ENCODE assay signal across 8 cellular contexts in the genomic region with DNA sequence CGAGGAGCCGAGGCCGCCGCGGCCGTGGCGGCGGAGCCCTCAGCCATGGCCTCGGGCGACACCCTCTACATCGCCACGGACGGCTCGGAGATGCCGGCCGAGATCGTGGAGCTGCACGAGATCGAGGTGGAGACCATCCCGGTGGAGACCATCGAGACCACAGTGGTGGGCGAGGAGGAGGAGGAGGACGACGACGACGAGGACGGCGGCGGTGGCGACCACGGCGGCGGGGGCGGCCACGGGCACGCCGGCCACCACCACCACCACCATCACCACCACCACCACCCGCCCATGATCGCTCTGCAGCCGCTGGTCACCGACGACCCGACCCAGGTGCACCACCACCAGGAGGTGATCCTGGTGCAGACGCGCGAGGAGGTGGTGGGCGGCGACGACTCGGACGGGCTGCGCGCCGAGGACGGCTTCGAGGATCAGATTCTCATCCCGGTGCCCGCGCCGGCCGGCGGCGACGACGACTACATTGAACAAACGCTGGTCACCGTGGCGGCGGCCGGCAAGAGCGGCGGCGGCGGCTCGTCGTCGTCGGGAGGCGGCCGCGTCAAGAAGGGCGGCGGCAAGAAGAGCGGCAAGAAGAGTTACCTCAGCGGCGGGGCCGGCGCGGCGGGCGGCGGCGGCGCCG. TPM values are rescaled to one million over a fixed set of nuclear protein-coding genes. Genes with fewer than 3 reads are reported as not detected.
DNase-seq lines count a peak whose midpoint lies in the region; ATAC-seq and TF ChIP-seq lines count a peak whose summit lies in the region.

No MANE protein-coding gene starts in this region.

- ATAC-seq in GM18498 (IDR thresholded peaks at IDR 0.05; ENCODE audit: unreplicated experiment) (peak; percentile 1), body of pancreas (no peak), left lung (no peak), GM18520 (IDR thresholded peaks at IDR 0.05; ENCODE audit: unreplicated experiment) (no peak), HG03108 (IDR thresholded peaks at IDR 0.05; ENCODE audit: unreplicated experiment) (no peak), HG03457 (IDR thresholded peaks at IDR 0.05; ENCODE audit: unreplicated experiment) (no peak)
- no peak for ATAC-seq in stimulated activated effector memory CD8-positive, alpha-beta T cell treated with anti-CD3 and anti-CD28 coated beads, Interleukin-12 subunit alpha, Interleukin-12 subunit beta, amount 100 ng/mL, for 72 hours

- H3K36me3 ChIP-seq in body of pancreas (replicated peaks in 1 of 2; ENCODE audit: insufficient read depth in 1 of 2, low read depth in 2 of 2), result no peaks in the 10 kb centered on the region
- H3K36me3 ChIP-seq in left lung, result no peaks in the 10 kb centered on the region

- DNase-seq in OCI-M1 (lab: John Stamatoyannopoulos, UW) (peak; percentile 37), body of pancreas (peak in 3 of 4 donors; percentile 25 to 43 (median 27)), left lung (peak; percentile 60 to 86)
- peak; percentile 15 to 64 for DNase-seq in stimulated activated effector memory CD8-positive, alpha-beta T cell treated with anti-CD3 and anti-CD28 coated beads, Interleukin-12 subunit alpha, Interleukin-12 subunit beta, amount 100 ng/mL, for 72 hours (ENCODE audit: low spot score in 2 of 2)

- TF ChIP-seq CTCF in body of pancreas (IDR thresholded peaks at IDR 0.05) (no peak), left lung (IDR thresholded peaks at IDR 0.05) (no peak)

- no peak for TF ChIP-seq POLR2A in body of pancreas (IDR thresholded peaks at IDR 0.05)

- H3K9me3 ChIP-seq in body of pancreas (no peaks in the 10 kb centered on the region), left lung (no peaks in the 10 kb centered on the region)

- H3K27me3 ChIP-seq in body of pancreas (no peaks in the 10 kb centered on the region), left lung (no peaks in the 10 kb centered on the region)

- H3K4me1 Mint-ChIP-seq in stimulated activated effector memory CD8-positive, alpha-beta T cell treated with anti-CD3 and anti-CD28 coated beads, Interleukin-12 subunit alpha, Interleukin-12 subunit beta, amount 100 ng/mL, for 72 hours, result peaks cover 62% of the 10 kb centered on the region

- H3K27ac Mint-ChIP-seq in stimulated activated effector memory CD8-positive, alpha-beta T cell treated with anti-CD3 and anti-CD28 coated beads, Interleukin-12 subunit alpha, Interleukin-12 subunit beta, amount 100 ng/mL, for 72 hours, result peak overlapping the region; percentile 97

- peak overlapping the region; percentile 83 for H3K4me3 Mint-ChIP-seq in stimulated activated effector memory CD8-positive, alpha-beta T cell treated with anti-CD3 and anti-CD28 coated beads, Interleukin-12 subunit alpha, Interleukin-12 subunit beta, amount 100 ng/mL, for 72 hours

- H3K27ac ChIP-seq in body of pancreas (peak overlapping the region; percentile 95 to 100 (median 96)), left lung (peak overlapping the region; percentile 98)

- H3K4me3 ChIP-seq in body of pancreas, result peak overlapping the region; percentile 92 to 98
- peak overlapping the region; percentile 99 to 100 for H3K4me3 ChIP-seq in left lung

- peaks cover 50% of the 10 kb centered on the region for H3K4me1 ChIP-seq in body of pancreas
- H3K4me1 ChIP-seq in left lung, result peaks cover 18 to 63% of the 10 kb centered on the region in 2 donors

- H3K36me3 Mint-ChIP-seq in stimulated activated effector memory CD8-positive, alpha-beta T cell treated with anti-CD3 and anti-CD28 coated beads, Interleukin-12 subunit alpha, Interleukin-12 subunit beta, amount 100 ng/mL, for 72 hours, result peaks cover 85% of the 10 kb centered on the region

- no peaks in the 10 kb centered on the region for H3K9me3 Mint-ChIP-seq in stimulated activated effector memory CD8-positive, alpha-beta T cell treated with anti-CD3 and anti-CD28 coated beads, Interleukin-12 subunit alpha, Interleukin-12 subunit beta, amount 100 ng/mL, for 72 hours

- WGBS in body of pancreas, 2 donors, result 0% methylated on average over 90 of the region's 95 CpGs; no CpG with 5 or more reads in 1 of the 2 donors

- intact Hi-C loops in body of pancreas (cut with DNase I) (no loop called here), left lung (cut with DNase I) (no loop called here)

RNA-seq across cellular contexts. Expression of a gene that starts 0.4 kb away (rescaled TPM):
- total RNA-seq in body of pancreas (10 to 100 TPM; 27.0 to 30.3 TPM), left lung (10 to 100 TPM; 57.4 to 59.0 TPM)
